20 cellular contexts compared by ENCODE assay signal in the genomic region with DNA sequence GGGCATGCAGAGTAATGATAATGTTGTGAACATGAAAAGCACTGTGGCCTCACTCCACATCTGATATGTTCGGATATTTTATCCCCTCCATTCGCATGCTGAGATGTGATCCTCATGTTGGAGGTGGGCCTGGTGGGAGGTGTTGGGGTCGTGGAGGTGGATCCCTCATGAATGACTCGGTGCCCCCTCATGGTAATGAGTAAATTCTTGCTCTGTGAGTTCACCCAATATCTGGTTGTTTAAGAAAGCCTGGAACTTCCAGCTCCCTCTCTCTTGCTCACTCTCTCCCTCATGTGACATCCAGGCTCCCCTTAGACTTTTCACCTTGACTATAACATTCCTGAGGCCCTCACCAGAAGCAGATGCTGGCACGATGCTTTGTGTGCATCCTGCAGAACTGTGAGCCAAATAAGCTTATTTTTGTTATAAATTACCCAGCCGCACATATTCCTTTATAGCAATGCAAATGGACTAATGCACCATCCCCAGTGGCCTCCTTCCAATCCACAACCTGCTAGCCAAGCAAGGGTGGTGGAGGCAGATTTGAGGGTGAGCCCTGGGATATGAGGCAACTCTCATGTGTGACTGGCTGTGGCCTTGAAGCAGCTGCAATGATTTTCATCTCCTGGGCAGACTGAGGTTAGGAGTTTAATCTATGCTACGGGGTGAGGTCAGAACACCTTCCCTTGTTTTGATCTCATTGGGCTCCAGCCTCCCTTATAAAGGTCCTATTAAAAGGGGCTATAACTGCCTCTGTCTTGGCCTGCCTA.
A peak's percentile ranks its signal among the peaks of the same experiment; 100 is the strongest.
DNase-seq lines count a peak whose midpoint lies in the region; ATAC-seq and TF ChIP-seq lines count a peak whose summit lies in the region.
"Had no signal": no experiment of that assay in that cellular context is flagged by ENCODE, and none has a peak within 500 bp of the region (broad histone marks: within the 10 kb centered on the region; RNA-seq: fewer than 3 reads in every experiment).

No MANE protein-coding gene starts in this region.

- no peak for TF ChIP-seq CTCF in choroid plexus epithelial cell (conservative IDR thresholded peaks at IDR 0.05; ENCODE audit: low read depth, low read length)
- no peak for TF ChIP-seq CTCF in coronary artery (IDR thresholded peaks at IDR 0.05)

- no peak overlapping the region for H3K4me3 ChIP-seq in SJCRH30
- no peak overlapping the region for H3K4me3 ChIP-seq in choroid plexus epithelial cell (ENCODE audit: low read depth, low read length)
- no peak overlapping the region for H3K4me3 ChIP-seq in coronary artery
- H3K4me3 ChIP-seq: GM23338, uterus had no signal

- no peaks in the 10 kb centered on the region for H3K27me3 Mint-ChIP-seq in activated naive CD4-positive, alpha-beta T cell treated with anti-CD3 and anti-CD28 coated beads, Interleukin-2, amount 10 ng/mL, durations not matched to agents 7 days and 5 days
- no peaks in the 10 kb centered on the region for H3K27me3 Mint-ChIP-seq in stimulated activated naive CD8-positive, alpha-beta T cell treated with anti-CD3 and anti-CD28 coated beads, Interleukin-15, Interleukin-2, amounts not matched to agents 100 ng/mL and 50 ng/mL, for 24 hours

- CTCF ChIA-PET in activated naive CD4-positive, alpha-beta T cell treated with anti-CD3 and anti-CD28 coated beads, Interleukin-2, amount 10 ng/mL, durations not matched to agents 7 days and 5 days (lab: Charles Lee), result interaction anchor here (1.0 to 1.8 kb wide), 2 partner anchors 11 to 12 kb away, joined by 3 to 4 read pairs; no protein-coding TSS in a partner anchor

- no peak for DNase-seq in activated naive CD4-positive, alpha-beta T cell treated with anti-CD3 and anti-CD28 coated beads, Interleukin-2, amount 10 ng/mL, durations not matched to agents 7 days and 5 days
- DNase-seq in activated naive CD4-positive, alpha-beta T cell (lab: John Stamatoyannopoulos, UW), result no peak
- peak; percentile 19 to 43 for DNase-seq in SJCRH30
- peak; percentile 47 for DNase-seq in choroid plexus epithelial cell (ENCODE audit: low read depth)
- no peak for DNase-seq in coronary artery (ENCODE audit: low spot score)
- DNase-seq in NK-92 treated with Interleukin-12 subunit alpha and Interleukin-12 subunit beta, amount 100 ng/mL, for 24 hours (lab: John Stamatoyannopoulos, UW), result no peak
- DNase-seq: activated CD4-positive, alpha-beta T cell treated with anti-CD3 and anti-CD28 coated beads, Interleukin-2, amount 50 U/mL, for 1 hour; activated gamma-delta T cell; brain microvascular endothelial cell; dermis blood vessel endothelial cell; left cardiac atrium; NCI-H1417; NCI-H2171 treated with DMSO at 0.1 percent for 48 hours; OCI-M1; SIG-M5; uterus had no signal

- H3K9me3 ChIP-seq in SJCRH30 (replicated peaks), result no peaks in the 10 kb centered on the region
- H3K9me3 ChIP-seq: uterus had no signal

- peaks cover 18% of the 10 kb centered on the region for H3K4me1 ChIP-seq in SJCRH30
- H3K4me1 ChIP-seq: uterus had no signal

- no peak overlapping the region for H3K4me3 Mint-ChIP-seq in activated naive CD4-positive, alpha-beta T cell treated with anti-CD3 and anti-CD28 coated beads, Interleukin-2, amount 10 ng/mL, durations not matched to agents 7 days and 5 days
- peak overlapping the region; percentile 17 for H3K4me3 Mint-ChIP-seq in stimulated activated naive CD8-positive, alpha-beta T cell treated with anti-CD3 and anti-CD28 coated beads, Interleukin-15, Interleukin-2, amounts not matched to agents 100 ng/mL and 50 ng/mL, for 24 hours
- H3K4me3 Mint-ChIP-seq: GM23338 had no signal

- peaks cover 69% of the 10 kb centered on the region for H3K4me1 Mint-ChIP-seq in activated naive CD4-positive, alpha-beta T cell treated with anti-CD3 and anti-CD28 coated beads, Interleukin-2, amount 10 ng/mL, durations not matched to agents 7 days and 5 days
- peaks cover 85% of the 10 kb centered on the region for H3K4me1 Mint-ChIP-seq in stimulated activated naive CD8-positive, alpha-beta T cell treated with anti-CD3 and anti-CD28 coated beads, Interleukin-15, Interleukin-2, amounts not matched to agents 100 ng/mL and 50 ng/mL, for 24 hours (ENCODE audit: low read depth)

- H3K27ac Mint-ChIP-seq in activated naive CD4-positive, alpha-beta T cell treated with anti-CD3 and anti-CD28 coated beads, Interleukin-2, amount 10 ng/mL, durations not matched to agents 7 days and 5 days, result peak overlapping the region; percentile 40
- peak overlapping the region; percentile 88 for H3K27ac Mint-ChIP-seq in stimulated activated naive CD8-positive, alpha-beta T cell treated with anti-CD3 and anti-CD28 coated beads, Interleukin-15, Interleukin-2, amounts not matched to agents 100 ng/mL and 50 ng/mL, for 24 hours
- H3K27ac Mint-ChIP-seq: GM23338 had no signal

- peaks cover 38% of the 10 kb centered on the region for H3K9me3 Mint-ChIP-seq in activated naive CD4-positive, alpha-beta T cell treated with anti-CD3 and anti-CD28 coated beads, Interleukin-2, amount 10 ng/mL, durations not matched to agents 7 days and 5 days
- H3K9me3 Mint-ChIP-seq in stimulated activated naive CD8-positive, alpha-beta T cell treated with anti-CD3 and anti-CD28 coated beads, Interleukin-15, Interleukin-2, amounts not matched to agents 100 ng/mL and 50 ng/mL, for 24 hours, result peaks cover 27% of the 10 kb centered on the region

- 0 out of 2 replicates have a peak overlapping the region, but pooled peaks have one; percentile 3 for H3K27ac ChIP-seq in SJCRH30
- H3K27ac ChIP-seq in coronary artery, result no peak overlapping the region
- H3K27ac ChIP-seq: brain microvascular endothelial cell, epithelial cell of prostate, uterus had no signal

- no peaks in the 10 kb centered on the region for H3K36me3 ChIP-seq in SJCRH30
- H3K36me3 ChIP-seq: brain microvascular endothelial cell, uterus had no signal

- no peaks in the 10 kb centered on the region for H3K27me3 ChIP-seq in SJCRH30
- H3K27me3 ChIP-seq: brain microvascular endothelial cell, uterus had no signal

- no peak for ATAC-seq in HG02678 (IDR thresholded peaks at IDR 0.05; ENCODE audit: unreplicated experiment)
- ATAC-seq: GM23338, left cardiac atrium had no signal

- peaks cover 46% of the 10 kb centered on the region for H3K36me3 Mint-ChIP-seq in activated naive CD4-positive, alpha-beta T cell treated with anti-CD3 and anti-CD28 coated beads, Interleukin-2, amount 10 ng/mL, durations not matched to agents 7 days and 5 days
- H3K36me3 Mint-ChIP-seq in stimulated activated naive CD8-positive, alpha-beta T cell treated with anti-CD3 and anti-CD28 coated beads, Interleukin-15, Interleukin-2, amounts not matched to agents 100 ng/mL and 50 ng/mL, for 24 hours (ENCODE audit: low read depth), result peaks cover 27% of the 10 kb centered on the region

Comparison
In these comparisons a context has a peak if more than half of its experiments do, and no peak if none do; other contexts are left out.
1. DNase-seq: peak in SJCRH30 (2 of 2) and choroid plexus epithelial cell (single experiment); none in activated naive CD4-positive, alpha-beta T cell treated with anti-CD3 and anti-CD28 coated beads, Interleukin-2, amount 10 ng/mL, durations not matched to agents 7 days and 5 days (single experiment), activated naive CD4-positive, alpha-beta T cell (0 of 4), coronary artery (single experiment) and NK-92 treated with Interleukin-12 subunit alpha and Interleukin-12 subunit beta, amount 100 ng/mL, for 24 hours (single experiment).